Comparison of ENCODE assay signal across 12 cellular contexts in genomic region chr17:71959129-71959528, GRCh38.
DNase-seq lines count a peak whose midpoint lies in the region; ATAC-seq, FAIRE-seq and TF ChIP-seq lines count a peak whose summit lies in the region.
"Had no signal": no experiment of that assay in that cellular context is flagged by ENCODE, and none has a peak within 500 bp of the region (broad histone marks: within the 10 kb centered on the region; RNA-seq: fewer than 3 reads in every experiment).

No MANE protein-coding gene starts in this region.

- H3K4me1 ChIP-seq in BE2C (no peaks in the 10 kb centered on the region), hepatocyte (ENCODE audit: insufficient read depth) (no peaks in the 10 kb centered on the region), testis (no peaks in the 10 kb centered on the region)

- H3K9me2 ChIP-seq in hepatocyte (replicated peaks; ENCODE audit: insufficient read depth): no peaks in the 10 kb centered on the region

- no peak for DNase-seq in BE2C
- DNase-seq in H54 (ENCODE audit: insufficient read length, low spot score): no peak
- DNase-seq in hepatocyte (ENCODE audit: low spot score): no peak
- no peak for DNase-seq in NCI-H187 (lab: John Stamatoyannopoulos, UW)
- no peak for DNase-seq in testis
- DNase-seq: NCI-H1694, substantia nigra had no signal

- H3K36me3 ChIP-seq in BE2C (no peaks in the 10 kb centered on the region), hepatocyte (replicated peaks; ENCODE audit: insufficient read depth, low read depth) (no peaks in the 10 kb centered on the region), testis (ENCODE audit: low read depth, missing control alignments) (no peaks in the 10 kb centered on the region)

- no peak overlapping the region for H3K4me2 ChIP-seq in hepatocyte

- intact Hi-C loops in testis (cut with DNase I; ENCODE audit: low total_unique reads): no loop called here

- peak; percentile 48 for FAIRE-seq in H54 (lab: Jason Lieb, UNC)

- H3K4me3 ChIP-seq in BE2C (ENCODE audit: low read depth, low read length) (no peak overlapping the region), hepatocyte (no peak overlapping the region), testis (no peak overlapping the region)
- H3K4me3 ChIP-seq: skin epidermis had no signal

- H4K20me1 ChIP-seq in hepatocyte (ENCODE audit: insufficient read depth, poor library complexity, severe bottlenecking): no peaks in the 10 kb centered on the region

- ATAC-seq in SK-N-SH treated with all-trans-retinoic acid at 6 μM for 48 hours (peak; percentile 69; the same call in 2 of the 3 replicates), GM21825 (IDR thresholded peaks at IDR 0.05; ENCODE audit: unreplicated experiment) (no peak), GM18505 (IDR thresholded peaks at IDR 0.05; ENCODE audit: unreplicated experiment) (no peak)
- ATAC-seq: WTC11 had no signal

- H3K9me3 ChIP-seq in BE2C (no peaks in the 10 kb centered on the region), hepatocyte (ENCODE audit: low read depth) (no peaks in the 10 kb centered on the region), testis (no peaks in the 10 kb centered on the region)

- H2AFZ ChIP-seq in hepatocyte: no peak overlapping the region

- H3K79me2 ChIP-seq in hepatocyte: no peaks in the 10 kb centered on the region

- TF ChIP-seq POLR2A in H54 (IDR thresholded peaks at IDR 0.05; ENCODE audit: low read depth, low read length): no peak
- no peak for TF ChIP-seq POLR2A in GM18505 (IDR thresholded peaks at IDR 0.05; ENCODE audit: borderline replicate concordance, extremely low read depth, insufficient read depth, insufficient read length)
- no peak for TF ChIP-seq POLR2A in testis (IDR thresholded peaks at IDR 0.05)

- WGBS in hepatocyte (ENCODE audit: low lambda C conversion rate, missing lambda C conversion rate): 90% methylated on average over 3 of the region's 3 CpGs
- 87 to 89% methylated on average over 3 of the region's 3 CpGs for WGBS in testis, 2 donors

- H3K27ac ChIP-seq in hepatocyte (no peak overlapping the region), testis (no peak overlapping the region)
- H3K27ac ChIP-seq: skin epidermis had no signal

- TF ChIP-seq CTCF in BE2C (IDR thresholded peaks at IDR 0.05; ENCODE audit: low read depth, low read length) (peak; percentile 67), hepatocyte (IDR thresholded peaks at IDR 0.05; ENCODE audit: poor library complexity) (peak; percentile 31), testis (IDR thresholded peaks at IDR 0.05) (peak in 1 of 3 experiments; percentile 19)

- H3K27me3 ChIP-seq in BE2C (no peaks in the 10 kb centered on the region), hepatocyte (no peaks in the 10 kb centered on the region), testis (no peaks in the 10 kb centered on the region)

TF ChIP-seq in SK-N-SH treated with all-trans-retinoic acid at 6 μM for 48 hours, 23 proteins besides CTCF, POLR2A, EP300 and RAD21:
- TF ChIP-seq ZNF70 (CRISPR knock-in tag; IDR thresholded peaks at IDR 0.05) (no peak), POU6F1 (CRISPR knock-in tag; IDR thresholded peaks at IDR 0.05; ENCODE audit: borderline replicate concordance, low read depth) (no peak), TSHZ2 (CRISPR knock-in tag; IDR thresholded peaks at IDR 0.05) (no peak), CSRNP3 (CRISPR knock-in tag; IDR thresholded peaks at IDR 0.05) (no peak), TOX (CRISPR knock-in tag; IDR thresholded peaks at IDR 0.05; ENCODE audit: borderline replicate concordance) (no peak), ISL1 (CRISPR knock-in tag; IDR thresholded peaks at IDR 0.05) (no peak)
